17 cellular contexts compared by ENCODE assay signal in the genomic region with DNA sequence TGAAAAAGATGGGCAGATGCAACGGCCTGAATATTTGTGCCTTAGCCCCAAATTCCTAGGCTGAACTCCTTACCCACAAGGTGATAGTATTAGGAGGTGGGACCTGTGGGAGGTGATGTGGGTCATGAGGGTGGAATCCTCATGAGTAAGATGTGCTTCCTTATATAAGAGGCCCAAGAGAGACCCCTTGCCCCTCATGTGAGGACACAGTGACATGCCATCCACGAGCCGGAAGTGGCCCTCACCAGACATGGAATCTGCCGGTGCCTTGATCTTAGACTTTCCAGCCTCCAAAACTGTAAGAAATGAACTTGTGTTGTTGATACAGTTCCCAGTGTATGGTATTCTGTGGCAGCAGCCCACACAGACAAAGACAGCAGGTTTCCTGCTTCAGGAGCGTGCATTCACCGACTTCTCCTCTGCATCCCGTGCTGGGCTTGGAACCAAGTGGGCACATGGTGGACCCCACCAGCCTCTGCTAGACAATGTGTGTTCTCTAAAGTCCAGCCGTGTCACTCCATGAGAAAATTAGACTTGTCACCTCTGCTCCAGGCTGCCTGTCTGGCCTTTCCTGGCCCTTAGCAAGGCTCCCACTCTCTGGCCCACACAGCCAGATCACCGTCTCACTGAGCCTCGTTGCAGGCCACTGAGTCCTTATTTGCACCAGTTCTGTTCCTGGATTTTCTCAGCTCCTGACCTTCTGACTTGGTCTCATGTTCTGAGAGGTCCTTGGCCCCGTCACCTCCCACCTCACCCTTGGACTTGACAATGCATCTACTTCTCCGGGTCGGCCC. TPM values are rescaled to one million over a fixed set of nuclear protein-coding genes. Genes with fewer than 3 reads are reported as not detected.
A peak's percentile ranks its signal among the peaks of the same experiment; 100 is the strongest.
DNase-seq lines count a peak whose midpoint lies in the region; ATAC-seq and TF ChIP-seq lines count a peak whose summit lies in the region.
"Had no signal": no experiment of that assay in that cellular context is flagged by ENCODE, and none has a peak within 500 bp of the region (broad histone marks: within the 10 kb centered on the region; RNA-seq: fewer than 3 reads in every experiment).

No MANE protein-coding gene starts in this region.

- no CpG with 5 or more reads among the region's 13 CpGs for WGBS in trophoblast cell (ENCODE audit: extremely low coverage, insufficient coverage, insufficient read length)

- TF ChIP-seq CTCF in upper lobe of right lung (IDR thresholded peaks at IDR 0.05), result no peak

- H3K4ac ChIP-seq in trophoblast cell (ENCODE audit: low read depth, low read length), result no peak overlapping the region

- H2BK120ac ChIP-seq in trophoblast cell (ENCODE audit: insufficient read depth, low read length, poor library complexity), result no peak overlapping the region

- H3K36me3 Mint-ChIP-seq in dendritic cell treated with granulocyte-macrophage colony-stimulating factor and Interleukin-4, amounts not matched to agents 40 ng/mL and 50 ng/mL, for 4 days (ENCODE audit: low read depth), result no peaks in the 10 kb centered on the region
- H3K36me3 Mint-ChIP-seq: CD8-positive, alpha-beta T cell had no signal

- intact Hi-C loops in dendritic cell treated with granulocyte-macrophage colony-stimulating factor and Interleukin-4, amounts not matched to agents 40 ng/mL and 50 ng/mL, for 4 days (cut with micrococcal nuclease), result no loop called here
- intact Hi-C loops in upper lobe of right lung (cut with DNase I), result no loop called here

- H3K4me2 ChIP-seq in trophoblast cell (ENCODE audit: low read length), result no peak overlapping the region
- H3K4me2 ChIP-seq: BLaER1 treated with 17β-estradiol and CSF1 and Interleukin-3, amounts not matched to agents 10 nM and 100 nM had no signal

- H2BK12ac ChIP-seq in trophoblast cell (ENCODE audit: low read length), result no peak overlapping the region

- no peak overlapping the region for H3K4me3 Mint-ChIP-seq in dendritic cell treated with granulocyte-macrophage colony-stimulating factor and Interleukin-4, amounts not matched to agents 40 ng/mL and 50 ng/mL, for 4 days
- H3K4me3 Mint-ChIP-seq: B cell; CD8-positive, alpha-beta T cell; HFFc6 had no signal

- H3K4me1 ChIP-seq in trophoblast cell (ENCODE audit: control insufficient read depth in 1 of 2, insufficient read depth in 2 of 2, low read length in 2 of 2) (no peaks in the 10 kb centered on the region), upper lobe of right lung (no peaks in the 10 kb centered on the region)

- peak; percentile 22 for DNase-seq in NCI-H226
- peak; percentile 72 to 85 for DNase-seq in trophoblast cell
- peak; percentile 31 for DNase-seq in upper lobe of right lung
- DNase-seq in activated CD4-positive, CD25-positive, alpha-beta regulatory T cell treated with anti-CD3 and anti-CD28 coated beads, Interleukin-2, amount 50 U/mL, for 72 hours, result no peak
- no peak for DNase-seq in activated CD8-positive, alpha-beta memory T cell treated with anti-CD3 and anti-CD28 coated beads for 24 hours
- DNase-seq: Calu3, DMS79 treated with DMSO at 0.1 percent for 48 hours, GF-D8, GOT3, H7, HFFc6 had no signal

- H3K27ac ChIP-seq in trophoblast cell (ENCODE audit: low read depth, low read length), result no peak overlapping the region
- no peak overlapping the region for H3K27ac ChIP-seq in upper lobe of right lung
- H3K27ac ChIP-seq: BLaER1 treated with 17β-estradiol and CSF1 and Interleukin-3, amounts not matched to agents 10 nM and 100 nM; HL-60 had no signal

- no peak overlapping the region for H2AFZ ChIP-seq in trophoblast cell (ENCODE audit: insufficient read depth, low read length, poor library complexity)

- peaks cover 14% of the 10 kb centered on the region for H3K4me1 Mint-ChIP-seq in dendritic cell treated with granulocyte-macrophage colony-stimulating factor and Interleukin-4, amounts not matched to agents 40 ng/mL and 50 ng/mL, for 4 days (ENCODE audit: low read depth)
- H3K4me1 Mint-ChIP-seq: B cell had no signal

- no peak overlapping the region for H4K12ac ChIP-seq in trophoblast cell (ENCODE audit: low read depth, low read length)

- peak overlapping the region; percentile 11 for H3K27ac Mint-ChIP-seq in dendritic cell treated with granulocyte-macrophage colony-stimulating factor and Interleukin-4, amounts not matched to agents 40 ng/mL and 50 ng/mL, for 4 days
- H3K27ac Mint-ChIP-seq: B cell; CD8-positive, alpha-beta T cell; HFFc6 had no signal

- no peak overlapping the region for H3K23ac ChIP-seq in trophoblast cell (ENCODE audit: low read length)

- no peak overlapping the region for H4K8ac ChIP-seq in trophoblast cell (ENCODE audit: low read depth, low read length)

- H2AK5ac ChIP-seq in trophoblast cell (ENCODE audit: low read length), result no peak overlapping the region

- H3K79me1 ChIP-seq in trophoblast cell (ENCODE audit: low read length), result no peaks in the 10 kb centered on the region

- no peak overlapping the region for H4K91ac ChIP-seq in trophoblast cell (ENCODE audit: low read depth, low read length)

- no peak overlapping the region for H3K9ac ChIP-seq in trophoblast cell (ENCODE audit: low read length)
- H3K9ac ChIP-seq: BLaER1 treated with 17β-estradiol and CSF1 and Interleukin-3, amounts not matched to agents 10 nM and 100 nM had no signal

- no peaks in the 10 kb centered on the region for H3K9me3 Mint-ChIP-seq in dendritic cell treated with granulocyte-macrophage colony-stimulating factor and Interleukin-4, amounts not matched to agents 40 ng/mL and 50 ng/mL, for 4 days
- H3K9me3 Mint-ChIP-seq: CD8-positive, alpha-beta T cell; HFFc6 had no signal

- peaks cover 4% of the 10 kb centered on the region for H3K27me3 Mint-ChIP-seq in dendritic cell treated with granulocyte-macrophage colony-stimulating factor and Interleukin-4, amounts not matched to agents 40 ng/mL and 50 ng/mL, for 4 days

- H3K4me3 ChIP-seq in trophoblast cell (ENCODE audit: low read depth, low read length) (no peak overlapping the region), upper lobe of right lung (no peak overlapping the region)
- H3K4me3 ChIP-seq: BLaER1 treated with 17β-estradiol and CSF1 and Interleukin-3, amounts not matched to agents 10 nM and 100 nM had no signal

- H2BK5ac ChIP-seq in trophoblast cell (ENCODE audit: low read depth, low read length, poor library complexity), result no peak overlapping the region

- H3K27me3 ChIP-seq in trophoblast cell (ENCODE audit: insufficient read depth, low read length), result no peaks in the 10 kb centered on the region
- H3K27me3 ChIP-seq in upper lobe of right lung, result no peaks in the 10 kb centered on the region
- H3K27me3 ChIP-seq: BLaER1 treated with 17β-estradiol and CSF1 and Interleukin-3, amounts not matched to agents 10 nM and 100 nM had no signal

- no peaks in the 10 kb centered on the region for H3K36me3 ChIP-seq in trophoblast cell (ENCODE audit: control insufficient read depth in 1 of 2, insufficient read depth in 2 of 2, low read length in 2 of 2)
- no peaks in the 10 kb centered on the region for H3K36me3 ChIP-seq in upper lobe of right lung
- H3K36me3 ChIP-seq: BLaER1 treated with 17β-estradiol and CSF1 and Interleukin-3, amounts not matched to agents 10 nM and 100 nM had no signal

- no peak for ATAC-seq in upper lobe of right lung
- ATAC-seq: CD8-positive, alpha-beta T cell; HCT116 had no signal

- H3K18ac ChIP-seq in trophoblast cell (ENCODE audit: low read length), result no peak overlapping the region

- H3K14ac ChIP-seq in trophoblast cell (ENCODE audit: low read length), result no peak overlapping the region

- H3K79me2 ChIP-seq in trophoblast cell (ENCODE audit: control insufficient read depth, insufficient read depth, low read length, poor library complexity), result no peaks in the 10 kb centered on the region

- H3K9me3 ChIP-seq in trophoblast cell (ENCODE audit: insufficient read depth, low read depth, low read length), result no peaks in the 10 kb centered on the region
- H3K9me3 ChIP-seq in upper lobe of right lung, result no peaks in the 10 kb centered on the region
- H3K9me3 ChIP-seq: BLaER1 treated with 17β-estradiol and CSF1 and Interleukin-3, amounts not matched to agents 10 nM and 100 nM had no signal

RNA-seq across cellular contexts. Expression of a gene that starts 52.9 kb away (rescaled TPM):
- 39.5 and 44.1 TPM in 2 replicates for polyA plus RNA-seq in trophoblast cell (2013)
- 47.7 TPM for total RNA-seq in upper lobe of right lung

Comparison
In these comparisons a context has a peak if more than half of its experiments do, and no peak if none do; other contexts are left out.
1. DNase-seq: peak in NCI-H226 (single experiment), trophoblast cell (2 of 2) and upper lobe of right lung (single experiment); none in activated CD4-positive, CD25-positive, alpha-beta regulatory T cell treated with anti-CD3 and anti-CD28 coated beads, Interleukin-2, amount 50 U/mL, for 72 hours (single experiment) and activated CD8-positive, alpha-beta memory T cell treated with anti-CD3 and anti-CD28 coated beads for 24 hours (single experiment).